ENCODE assay signal across 1 cellular context in the genomic region with DNA sequence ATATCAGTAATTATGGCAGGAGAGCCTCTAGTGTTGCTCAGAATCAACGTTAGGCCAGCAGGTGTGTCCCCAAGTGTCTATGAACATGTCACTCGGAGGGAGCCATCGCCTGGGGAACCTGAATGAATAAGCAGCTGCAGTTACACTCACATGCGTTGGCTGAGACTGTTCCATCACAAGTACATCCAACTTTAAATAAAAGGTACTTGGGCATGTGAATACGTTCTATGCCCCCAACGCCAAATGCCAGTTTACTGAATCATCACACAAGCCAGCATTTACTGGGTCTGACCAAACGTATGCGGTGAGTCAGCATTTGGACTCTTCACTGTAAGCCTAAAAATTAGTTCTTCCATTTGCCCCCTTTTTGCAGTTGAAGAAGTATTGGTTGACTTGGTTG.
TF ChIP-seq lines count a peak whose summit lies in the region.

No MANE protein-coding gene starts in this region.

TF ChIP-seq in SK-N-SH, 30 proteins besides CTCF, POLR2A, EP300 and RAD21 (continued from another document):
- TF ChIP-seq, protein P1, sequence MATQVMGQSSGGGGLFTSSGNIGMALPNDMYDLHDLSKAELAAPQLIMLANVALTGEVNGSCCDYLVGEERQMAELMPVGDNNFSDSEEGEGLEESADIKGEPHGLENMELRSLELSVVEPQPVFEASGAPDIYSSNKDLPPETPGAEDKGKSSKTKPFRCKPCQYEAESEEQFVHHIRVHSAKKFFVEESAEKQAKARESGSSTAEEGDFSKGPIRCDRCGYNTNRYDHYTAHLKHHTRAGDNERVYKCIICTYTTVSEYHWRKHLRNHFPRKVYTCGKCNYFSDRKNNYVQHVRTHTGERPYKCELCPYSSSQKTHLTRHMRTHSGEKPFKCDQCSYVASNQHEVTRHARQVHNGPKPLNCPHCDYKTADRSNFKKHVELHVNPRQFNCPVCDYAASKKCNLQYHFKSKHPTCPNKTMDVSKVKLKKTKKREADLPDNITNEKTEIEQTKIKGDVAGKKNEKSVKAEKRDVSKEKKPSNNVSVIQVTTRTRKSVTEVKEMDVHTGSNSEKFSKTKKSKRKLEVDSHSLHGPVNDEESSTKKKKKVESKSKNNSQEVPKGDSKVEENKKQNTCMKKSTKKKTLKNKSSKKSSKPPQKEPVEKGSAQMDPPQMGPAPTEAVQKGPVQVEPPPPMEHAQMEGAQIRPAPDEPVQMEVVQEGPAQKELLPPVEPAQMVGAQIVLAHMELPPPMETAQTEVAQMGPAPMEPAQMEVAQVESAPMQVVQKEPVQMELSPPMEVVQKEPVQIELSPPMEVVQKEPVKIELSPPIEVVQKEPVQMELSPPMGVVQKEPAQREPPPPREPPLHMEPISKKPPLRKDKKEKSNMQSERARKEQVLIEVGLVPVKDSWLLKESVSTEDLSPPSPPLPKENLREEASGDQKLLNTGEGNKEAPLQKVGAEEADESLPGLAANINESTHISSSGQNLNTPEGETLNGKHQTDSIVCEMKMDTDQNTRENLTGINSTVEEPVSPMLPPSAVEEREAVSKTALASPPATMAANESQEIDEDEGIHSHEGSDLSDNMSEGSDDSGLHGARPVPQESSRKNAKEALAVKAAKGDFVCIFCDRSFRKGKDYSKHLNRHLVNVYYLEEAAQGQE (IDR thresholded peaks at IDR 0.05; ENCODE audit: low read depth, low read length) = no peak
- TF ChIP-seq, protein P2, sequence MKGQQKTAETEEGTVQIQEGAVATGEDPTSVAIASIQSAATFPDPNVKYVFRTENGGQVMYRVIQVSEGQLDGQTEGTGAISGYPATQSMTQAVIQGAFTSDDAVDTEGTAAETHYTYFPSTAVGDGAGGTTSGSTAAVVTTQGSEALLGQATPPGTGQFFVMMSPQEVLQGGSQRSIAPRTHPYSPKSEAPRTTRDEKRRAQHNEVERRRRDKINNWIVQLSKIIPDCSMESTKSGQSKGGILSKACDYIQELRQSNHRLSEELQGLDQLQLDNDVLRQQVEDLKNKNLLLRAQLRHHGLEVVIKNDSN (IDR thresholded peaks at IDR 0.05; ENCODE audit: borderline replicate concordance, low read depth) = no peak
- peak; percentile 87; the same call in 1 of the 2 replicates for TF ChIP-seq TEAD4 (IDR thresholded peaks at IDR 0.05; ENCODE audit: borderline replicate concordance, insufficient read depth)
- TF ChIP-seq FOSL2 (IDR thresholded peaks at IDR 0.05; ENCODE audit: borderline replicate concordance, low read depth) = peak; percentile 100
- TF ChIP-seq YY1 (IDR thresholded peaks at IDR 0.05; ENCODE audit: low read depth) = no peak
- 0 out of 2 replicates have a peak, but pooled peaks have one; percentile 39 for TF ChIP-seq RXRA (IDR thresholded peaks at IDR 0.05; ENCODE audit: borderline replicate concordance, low read depth)
- no peak for TF ChIP-seq ELF1 (IDR thresholded peaks at IDR 0.05)
- TF ChIP-seq RFX5 (IDR thresholded peaks at IDR 0.05; ENCODE audit: low read length) = no peak
- no peak for TF ChIP-seq GATA2 (CRISPR knock-in tag; IDR thresholded peaks at IDR 0.05)
- peak; percentile 98 for TF ChIP-seq JUND (IDR thresholded peaks at IDR 0.05)
- no peak for TF ChIP-seq SMC3 (IDR thresholded peaks at IDR 0.05; ENCODE audit: low read depth, low read length)
- no peak for TF ChIP-seq MEF2A (IDR thresholded peaks at IDR 0.05; ENCODE audit: borderline replicate concordance, low read depth)
- no peak for TF ChIP-seq MXI1 (IDR thresholded peaks at IDR 0.05; ENCODE audit: low read depth, low read length)
- no peak for TF ChIP-seq GABPA (IDR thresholded peaks at IDR 0.05; ENCODE audit: low read depth)
- TF ChIP-seq TAF1 (IDR thresholded peaks at IDR 0.05; ENCODE audit: borderline replicate concordance, low read depth, low read length) = no peak
- TF ChIP-seq, protein P3, sequence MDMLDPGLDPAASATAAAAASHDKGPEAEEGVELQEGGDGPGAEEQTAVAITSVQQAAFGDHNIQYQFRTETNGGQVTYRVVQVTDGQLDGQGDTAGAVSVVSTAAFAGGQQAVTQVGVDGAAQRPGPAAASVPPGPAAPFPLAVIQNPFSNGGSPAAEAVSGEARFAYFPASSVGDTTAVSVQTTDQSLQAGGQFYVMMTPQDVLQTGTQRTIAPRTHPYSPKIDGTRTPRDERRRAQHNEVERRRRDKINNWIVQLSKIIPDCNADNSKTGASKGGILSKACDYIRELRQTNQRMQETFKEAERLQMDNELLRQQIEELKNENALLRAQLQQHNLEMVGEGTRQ (IDR thresholded peaks at IDR 0.05; ENCODE audit: borderline replicate concordance, low read depth, low read length) = no peak
- TF ChIP-seq EZH2phosphoT487 (IDR thresholded peaks at IDR 0.05; ENCODE audit: borderline replicate concordance, low read depth) = no peak
- 0 out of 2 replicates have a peak, but pooled peaks have one; percentile 39 for TF ChIP-seq SIN3A (IDR thresholded peaks at IDR 0.05; ENCODE audit: borderline replicate concordance, low read depth, low read length)
- peak; percentile 85 for TF ChIP-seq NFIC (IDR thresholded peaks at IDR 0.05; ENCODE audit: borderline replicate concordance)
- peak; percentile 86 for TF ChIP-seq TCF12 (IDR thresholded peaks at IDR 0.05)
- TF ChIP-seq, protein P4, sequence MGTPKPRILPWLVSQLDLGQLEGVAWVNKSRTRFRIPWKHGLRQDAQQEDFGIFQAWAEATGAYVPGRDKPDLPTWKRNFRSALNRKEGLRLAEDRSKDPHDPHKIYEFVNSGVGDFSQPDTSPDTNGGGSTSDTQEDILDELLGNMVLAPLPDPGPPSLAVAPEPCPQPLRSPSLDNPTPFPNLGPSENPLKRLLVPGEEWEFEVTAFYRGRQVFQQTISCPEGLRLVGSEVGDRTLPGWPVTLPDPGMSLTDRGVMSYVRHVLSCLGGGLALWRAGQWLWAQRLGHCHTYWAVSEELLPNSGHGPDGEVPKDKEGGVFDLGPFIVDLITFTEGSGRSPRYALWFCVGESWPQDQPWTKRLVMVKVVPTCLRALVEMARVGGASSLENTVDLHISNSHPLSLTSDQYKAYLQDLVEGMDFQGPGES (IDR thresholded peaks at IDR 0.05; ENCODE audit: low read depth, low read length) = no peak
- TF ChIP-seq, protein P5, sequence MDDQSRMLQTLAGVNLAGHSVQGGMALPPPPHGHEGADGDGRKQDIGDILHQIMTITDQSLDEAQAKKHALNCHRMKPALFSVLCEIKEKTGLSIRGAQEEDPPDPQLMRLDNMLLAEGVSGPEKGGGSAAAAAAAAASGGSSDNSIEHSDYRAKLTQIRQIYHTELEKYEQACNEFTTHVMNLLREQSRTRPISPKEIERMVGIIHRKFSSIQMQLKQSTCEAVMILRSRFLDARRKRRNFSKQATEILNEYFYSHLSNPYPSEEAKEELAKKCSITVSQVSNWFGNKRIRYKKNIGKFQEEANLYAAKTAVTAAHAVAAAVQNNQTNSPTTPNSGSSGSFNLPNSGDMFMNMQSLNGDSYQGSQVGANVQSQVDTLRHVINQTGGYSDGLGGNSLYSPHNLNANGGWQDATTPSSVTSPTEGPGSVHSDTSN (IDR thresholded peaks at IDR 0.05) = peak; percentile 65; the same call in 1 of the 2 replicates
- TF ChIP-seq CHD2 (IDR thresholded peaks at IDR 0.05; ENCODE audit: low read length, partially characterized antibody) = no peak
